ENCODE assay signal across 11 cellular contexts in the genomic region with DNA sequence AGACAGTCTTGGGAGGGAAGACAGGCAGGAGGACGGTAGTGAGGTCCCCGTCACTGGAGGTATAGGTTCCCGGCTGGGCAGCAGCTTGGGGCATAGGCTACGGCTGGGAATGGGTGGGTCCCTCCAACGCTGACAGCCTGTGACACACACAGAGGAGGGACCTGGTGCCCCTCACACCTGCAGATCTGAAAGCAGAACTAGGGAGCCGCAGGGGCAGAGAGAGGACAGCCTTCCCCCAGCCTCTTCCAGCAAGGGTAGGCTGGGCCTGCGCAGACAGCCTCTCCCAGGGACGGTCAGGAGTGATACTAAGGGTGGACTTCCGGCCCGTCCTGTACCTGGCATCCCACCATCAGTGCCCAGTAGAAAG. TPM values are rescaled to one million over a fixed set of nuclear protein-coding genes. Genes with fewer than 3 reads are reported as not detected.
A peak's percentile ranks its signal among the peaks of the same experiment; 100 is the strongest.
DNase-seq lines count a peak whose midpoint lies in the region; ATAC-seq and TF ChIP-seq lines count a peak whose summit lies in the region.
"Had no signal": no experiment of that assay in that cellular context is flagged by ENCODE, and none has a peak within 500 bp of the region (broad histone marks: within the 10 kb centered on the region; RNA-seq: fewer than 3 reads in every experiment).

No MANE protein-coding gene starts in this region.

- H3K4me3 ChIP-seq in stomach (peak overlapping the region in 3 of 4 donors; percentile 24 to 33 (median 31)), right atrium auricular region (no peak overlapping the region)
- H3K4me3 ChIP-seq: A549 had no signal

- H3K27ac Mint-ChIP-seq in T-helper 1 cell treated with Interleukin-12 subunit alpha and Interleukin-12 subunit beta and Interleukin-4 antibody, amounts not matched to agents 30 μg/mL and 1 μg/mL, for 36 hours: peak overlapping the region; percentile 62
- peak overlapping the region; percentile 57 for H3K27ac Mint-ChIP-seq in activated T-helper 2 cell treated with anti-CD3 and anti-CD28 coated beads, Interferon-gamma antibody, Interleukin-2, Interleukin-4, amounts not matched to agents 10 μg/mL and 5 μg/mL and 100 μg/mL, durations not matched to agents 14 hours and 24 hours and 36 hours
- H3K27ac Mint-ChIP-seq: activated naive CD4-positive, alpha-beta T cell treated with anti-CD3 and anti-CD28 coated beads, Interleukin-2, amount 50 U/mL, for 24 hours had no signal

- no peak for TF ChIP-seq CTCF in stomach (IDR thresholded peaks at IDR 0.05)
- no peak for TF ChIP-seq CTCF in right atrium auricular region (IDR thresholded peaks at IDR 0.05)

- intact Hi-C loops in activated T-helper 2 cell treated with anti-CD3 and anti-CD28 coated beads, Interferon-gamma antibody, Interleukin-2, Interleukin-4, amounts not matched to agents 10 μg/mL and 5 μg/mL and 100 μg/mL, durations not matched to agents 14 hours and 24 hours and 36 hours (cut with micrococcal nuclease): loop anchor here (1.0 to 5.0 kb wide), 2 partner anchors 48 to 160 kb away; partner anchors contain the start of gene ATP2A3
- intact Hi-C loops in stomach (cut with DNase I; ENCODE audit: low total_unique reads): no loop called here

- peaks cover 21 to 58% (median 34%) of the 10 kb centered on the region in 4 donors for H3K4me1 ChIP-seq in stomach
- peaks cover 0 to 50% of the 10 kb centered on the region in 2 donors for H3K4me1 ChIP-seq in right atrium auricular region

- H3K27me3 ChIP-seq in stomach: no peaks in the 10 kb centered on the region
- H3K27me3 ChIP-seq in right atrium auricular region: no peaks in the 10 kb centered on the region

- H3K9me3 ChIP-seq in stomach: no peaks in the 10 kb centered on the region
- H3K9me3 ChIP-seq in right atrium auricular region: no peaks in the 10 kb centered on the region
- H3K9me3 ChIP-seq: A549 had no signal

- no peak for TF ChIP-seq EP300 in stomach (IDR thresholded peaks at IDR 0.05)

- DNase-seq in T-helper 1 cell: no peak
- DNase-seq in activated T-helper 2 cell treated with anti-CD3 and anti-CD28 coated beads, Interferon-gamma antibody, Interleukin-2, Interleukin-4, amounts not matched to agents 10 μg/mL and 5 μg/mL and 100 μg/mL, durations not matched to agents 14 hours and 24 hours and 36 hours (ENCODE audit: low spot score): no peak
- DNase-seq in stomach: peak; percentile 43
- no peak for DNase-seq in right atrium auricular region (ENCODE audit: low spot score)
- DNase-seq in NCI-H1694 treated with DMSO at 0.1 percent for 48 hours (lab: John Stamatoyannopoulos, UW): no peak
- no peak for DNase-seq in LoVo (ENCODE audit: low spot score)

- TF ChIP-seq POLR2A in stomach (IDR thresholded peaks at IDR 0.05): no peak

- H3K36me3 ChIP-seq in stomach (no peaks in the 10 kb centered on the region), right atrium auricular region (no peaks in the 10 kb centered on the region)

- peak overlapping the region in 4 of 5 donors; percentile 13 to 79 (median 50) for H3K27ac ChIP-seq in stomach
- H3K27ac ChIP-seq in right atrium auricular region: no peak overlapping the region

- peak; percentile 44 for ATAC-seq in HG03066 (IDR thresholded peaks at IDR 0.05; ENCODE audit: low read depth, unreplicated experiment)

- no peaks in the 10 kb centered on the region for H3K27me3 Mint-ChIP-seq in T-helper 1 cell treated with Interleukin-12 subunit alpha and Interleukin-12 subunit beta and Interleukin-4 antibody, amounts not matched to agents 30 μg/mL and 1 μg/mL, for 36 hours (ENCODE audit: low read depth)
- no peaks in the 10 kb centered on the region for H3K27me3 Mint-ChIP-seq in activated T-helper 2 cell treated with anti-CD3 and anti-CD28 coated beads, Interferon-gamma antibody, Interleukin-2, Interleukin-4, amounts not matched to agents 10 μg/mL and 5 μg/mL and 100 μg/mL, durations not matched to agents 14 hours and 24 hours and 36 hours (ENCODE audit: low read depth)
- H3K27me3 Mint-ChIP-seq: activated naive CD4-positive, alpha-beta T cell treated with anti-CD3 and anti-CD28 coated beads, Interleukin-2, amount 50 U/mL, for 24 hours had no signal

- WGBS in stomach, 5 donors: 79 to 88% (median 86%) methylated on average over 10 of the region's 10 CpGs

- no peak overlapping the region for H3K4me3 Mint-ChIP-seq in T-helper 1 cell treated with Interleukin-12 subunit alpha and Interleukin-12 subunit beta and Interleukin-4 antibody, amounts not matched to agents 30 μg/mL and 1 μg/mL, for 36 hours
- H3K4me3 Mint-ChIP-seq in activated T-helper 2 cell treated with anti-CD3 and anti-CD28 coated beads, Interferon-gamma antibody, Interleukin-2, Interleukin-4, amounts not matched to agents 10 μg/mL and 5 μg/mL and 100 μg/mL, durations not matched to agents 14 hours and 24 hours and 36 hours (ENCODE audit: low read depth): peak overlapping the region; percentile 30
- H3K4me3 Mint-ChIP-seq: activated naive CD4-positive, alpha-beta T cell treated with anti-CD3 and anti-CD28 coated beads, Interleukin-2, amount 50 U/mL, for 24 hours had no signal

- H3K9me3 Mint-ChIP-seq in T-helper 1 cell treated with Interleukin-12 subunit alpha and Interleukin-12 subunit beta and Interleukin-4 antibody, amounts not matched to agents 30 μg/mL and 1 μg/mL, for 36 hours: no peaks in the 10 kb centered on the region
- H3K9me3 Mint-ChIP-seq in activated T-helper 2 cell treated with anti-CD3 and anti-CD28 coated beads, Interferon-gamma antibody, Interleukin-2, Interleukin-4, amounts not matched to agents 10 μg/mL and 5 μg/mL and 100 μg/mL, durations not matched to agents 14 hours and 24 hours and 36 hours: no peaks in the 10 kb centered on the region
- H3K9me3 Mint-ChIP-seq: activated naive CD4-positive, alpha-beta T cell treated with anti-CD3 and anti-CD28 coated beads, Interleukin-2, amount 50 U/mL, for 24 hours had no signal

- peaks cover 22% of the 10 kb centered on the region for H3K4me1 Mint-ChIP-seq in T-helper 1 cell treated with Interleukin-12 subunit alpha and Interleukin-12 subunit beta and Interleukin-4 antibody, amounts not matched to agents 30 μg/mL and 1 μg/mL, for 36 hours (ENCODE audit: low read depth)
- peaks cover 40% of the 10 kb centered on the region for H3K4me1 Mint-ChIP-seq in activated T-helper 2 cell treated with anti-CD3 and anti-CD28 coated beads, Interferon-gamma antibody, Interleukin-2, Interleukin-4, amounts not matched to agents 10 μg/mL and 5 μg/mL and 100 μg/mL, durations not matched to agents 14 hours and 24 hours and 36 hours (ENCODE audit: low read depth)

- H3K36me3 Mint-ChIP-seq in T-helper 1 cell treated with Interleukin-12 subunit alpha and Interleukin-12 subunit beta and Interleukin-4 antibody, amounts not matched to agents 30 μg/mL and 1 μg/mL, for 36 hours (ENCODE audit: low read depth): no peaks in the 10 kb centered on the region
- H3K36me3 Mint-ChIP-seq in activated T-helper 2 cell treated with anti-CD3 and anti-CD28 coated beads, Interferon-gamma antibody, Interleukin-2, Interleukin-4, amounts not matched to agents 10 μg/mL and 5 μg/mL and 100 μg/mL, durations not matched to agents 14 hours and 24 hours and 36 hours (ENCODE audit: low read depth): no peaks in the 10 kb centered on the region
- H3K36me3 Mint-ChIP-seq: activated naive CD4-positive, alpha-beta T cell treated with anti-CD3 and anti-CD28 coated beads, Interleukin-2, amount 50 U/mL, for 24 hours had no signal

RNA-seq across cellular contexts. Expression of gene P2RX1, which starts 2.0 kb away (rescaled TPM):
- 4.0 and 4.1 TPM in 2 replicates for total RNA-seq in activated T-helper 2 cell treated with anti-CD3 and anti-CD28 coated beads, Interferon-gamma antibody, Interleukin-2, Interleukin-4, amounts not matched to agents 10 μg/mL and 5 μg/mL and 100 μg/mL, durations not matched to agents 14 hours and 24 hours and 36 hours
- total RNA-seq in stomach (10 to 100 TPM in 1 of 5 donors, 1 to 10 TPM in 4; 2.4 to 13.4 (median 6.7) TPM), right atrium auricular region (1 to 10 TPM in 1 of 2 donors, under 1 TPM in 1; 0.85 to 2.8 TPM)
- polyA plus RNA-seq in stomach: 1 to 10 TPM in 1 of 3 donors, under 1 TPM in 2; 0.75 to 2.4 (median 0.92) TPM
- polyA plus RNA-seq: keratinocyte had no signal

RNA-seq across cellular contexts. Expression of gene CAMKK1, which starts 21.4 kb away (rescaled TPM):
- 6.5 and 6.6 TPM in 2 replicates for total RNA-seq in activated T-helper 2 cell treated with anti-CD3 and anti-CD28 coated beads, Interferon-gamma antibody, Interleukin-2, Interleukin-4, amounts not matched to agents 10 μg/mL and 5 μg/mL and 100 μg/mL, durations not matched to agents 14 hours and 24 hours and 36 hours
- total RNA-seq in stomach: 10 to 100 TPM in 1 of 5 donors, 1 to 10 TPM in 3, under 1 TPM in 1; 0.58 to 15.1 (median 6.2) TPM
- 1 to 10 TPM; 2.1 to 6.4 (median 3.1) TPM for polyA plus RNA-seq in stomach
- total RNA-seq in right atrium auricular region: 1 to 10 TPM; 3.0 to 3.2 TPM

RNA-seq across cellular contexts. Expression of gene ATP2A3, which starts 49.9 kb away (rescaled TPM):
- total RNA-seq in activated T-helper 2 cell treated with anti-CD3 and anti-CD28 coated beads, Interferon-gamma antibody, Interleukin-2, Interleukin-4, amounts not matched to agents 10 μg/mL and 5 μg/mL and 100 μg/mL, durations not matched to agents 14 hours and 24 hours and 36 hours: 147 and 155 TPM in 2 replicates
- total RNA-seq in stomach (1,000 to 10,000 TPM in 1 of 5 donors, 100 to 1,000 TPM in 2, 10 to 100 TPM in 2; 49.4 to 1,069 (median 212) TPM), right atrium auricular region (10 to 100 TPM in 1 of 2 donors, 1 to 10 TPM in 1; 5.5 to 12.2 TPM)
- 10 to 100 TPM; 10.4 to 16.1 (median 15.4) TPM for polyA plus RNA-seq in stomach

Comparison
In these comparisons a context has a peak if more than half of its experiments do, and no peak if none do; other contexts are left out.
1. H3K27ac ChIP-seq: peak in stomach (4 of 5); none in right atrium auricular region (0 of 2).
2. H3K4me3 ChIP-seq: peak in stomach (3 of 4); none in right atrium auricular region (0 of 2).